ENCODE assay signal across 1 cellular context in the genomic region with DNA sequence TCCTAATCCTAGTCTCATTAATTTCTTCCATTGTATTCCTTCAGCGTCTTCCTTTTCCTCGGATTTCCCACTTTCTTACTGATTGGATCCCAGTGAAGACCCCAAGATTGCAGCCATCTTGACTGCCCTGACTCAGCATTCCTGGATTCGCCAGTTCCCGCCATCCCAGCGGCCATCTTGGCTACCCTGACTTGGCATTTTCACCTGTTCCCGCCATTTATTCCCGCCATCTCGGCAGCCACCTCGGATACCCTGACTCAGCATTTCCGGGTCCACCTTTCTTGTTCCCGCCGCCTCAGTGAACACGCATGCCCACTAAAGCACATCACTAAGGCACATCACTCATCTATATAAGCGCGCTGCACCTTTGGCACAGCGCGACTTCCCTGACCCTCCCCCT.
TF ChIP-seq lines count a peak whose summit lies in the region.

No MANE protein-coding gene starts in this region.

TF ChIP-seq in GM23338, 12 proteins besides CTCF, POLR2A, EP300 and RAD21 (continued from another document):
- TF ChIP-seq, protein P1, sequence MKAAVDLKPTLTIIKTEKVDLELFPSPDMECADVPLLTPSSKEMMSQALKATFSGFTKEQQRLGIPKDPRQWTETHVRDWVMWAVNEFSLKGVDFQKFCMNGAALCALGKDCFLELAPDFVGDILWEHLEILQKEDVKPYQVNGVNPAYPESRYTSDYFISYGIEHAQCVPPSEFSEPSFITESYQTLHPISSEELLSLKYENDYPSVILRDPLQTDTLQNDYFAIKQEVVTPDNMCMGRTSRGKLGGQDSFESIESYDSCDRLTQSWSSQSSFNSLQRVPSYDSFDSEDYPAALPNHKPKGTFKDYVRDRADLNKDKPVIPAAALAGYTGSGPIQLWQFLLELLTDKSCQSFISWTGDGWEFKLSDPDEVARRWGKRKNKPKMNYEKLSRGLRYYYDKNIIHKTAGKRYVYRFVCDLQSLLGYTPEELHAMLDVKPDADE (IDR thresholded peaks at IDR 0.05) = no peak
- TF ChIP-seq EZH2 (IDR thresholded peaks at IDR 0.05; ENCODE audit: low read depth, unreplicated experiment) = no peak
- TF ChIP-seq POLR2AphosphoS5 (IDR thresholded peaks at IDR 0.05; ENCODE audit: low read depth) = no peak
- no peak for TF ChIP-seq CREB1 (CRISPR knock-in tag; IDR thresholded peaks at IDR 0.05; ENCODE audit: low read depth)
- no peak for TF ChIP-seq NANOG (IDR thresholded peaks at IDR 0.05; ENCODE audit: borderline replicate concordance)
- no peak for TF ChIP-seq JUNB (IDR thresholded peaks at IDR 0.05; ENCODE audit: unreplicated experiment)
TF ChIP-seq in GM23338: peak in this region for 0.
